19 cellular contexts compared by ENCODE assay signal in the genomic region with DNA sequence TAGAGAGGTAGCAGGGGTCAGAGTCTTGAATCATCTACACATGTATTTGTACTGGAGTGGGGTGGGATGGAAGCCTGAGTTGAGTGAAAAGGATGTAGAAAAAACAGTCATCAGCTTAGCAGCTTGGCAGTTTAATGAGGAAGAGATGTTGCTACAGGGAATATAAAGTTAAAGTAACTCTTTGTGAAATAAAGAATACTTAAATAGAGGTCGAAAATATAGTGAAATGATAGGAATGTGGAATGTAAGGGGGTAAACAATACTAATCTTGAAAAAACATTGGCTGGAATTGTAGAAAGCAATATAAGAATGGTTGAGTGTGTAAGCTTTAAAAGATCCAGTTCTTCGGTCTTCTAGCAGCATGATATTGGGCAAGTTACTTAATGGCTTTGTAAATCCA. TPM values are rescaled to one million over a fixed set of nuclear protein-coding genes. Genes with fewer than 3 reads are reported as not detected.
"Had no signal": no experiment of that assay in that cellular context is flagged by ENCODE, and none has a peak within 500 bp of the region (broad histone marks: within the 10 kb centered on the region; RNA-seq: fewer than 3 reads in every experiment).

No MANE protein-coding gene starts in this region.

- H2AFZ ChIP-seq: parathyroid adenoma had no signal

- H3K4me3 ChIP-seq: ascending aorta, breast epithelium, gastroesophageal sphincter, sigmoid colon, stomach had no signal

- H3K9me3 Mint-ChIP-seq: dendritic cell treated with granulocyte-macrophage colony-stimulating factor and Interleukin-4, amounts not matched to agents 40 ng/mL and 50 ng/mL, for 4 days; naive thymus-derived CD8-positive, alpha-beta T cell; stimulated activated effector memory CD8-positive, alpha-beta T cell treated with anti-CD3 and anti-CD28 coated beads, Interleukin-12 subunit alpha, Interleukin-12 subunit beta, amount 100 ng/mL, for 72 hours had no signal

- H3K27ac ChIP-seq: ascending aorta, breast epithelium, gastroesophageal sphincter, parathyroid adenoma, sigmoid colon, stomach had no signal

- H3K79me2 ChIP-seq: parathyroid adenoma had no signal

- H3K27me3 Mint-ChIP-seq: activated CD8-positive, alpha-beta memory T cell treated with anti-CD3 and anti-CD28 coated beads, Interleukin-2, amount 10 ng/mL, durations not matched to agents 7 days and 5 days; dendritic cell treated with granulocyte-macrophage colony-stimulating factor and Interleukin-4, amounts not matched to agents 40 ng/mL and 50 ng/mL, for 4 days; naive thymus-derived CD8-positive, alpha-beta T cell had no signal

- H3K4me1 Mint-ChIP-seq: activated CD8-positive, alpha-beta memory T cell treated with anti-CD3 and anti-CD28 coated beads, Interleukin-2, amount 10 ng/mL, durations not matched to agents 7 days and 5 days; stimulated activated effector memory CD8-positive, alpha-beta T cell treated with anti-CD3 and anti-CD28 coated beads, Interleukin-12 subunit alpha, Interleukin-12 subunit beta, amount 100 ng/mL, for 72 hours had no signal

- DNase-seq: activated CD4-positive, alpha-beta T cell treated with anti-CD3 and anti-CD28 coated beads, Interleukin-2, amount 50 U/mL, for 48 hours; activated CD8-positive, alpha-beta memory T cell treated with anti-CD3 and anti-CD28 coated beads, Interleukin-2, amount 10 ng/mL, durations not matched to agents 7 days and 5 days; activated gamma-delta T cell treated with Interleukin-2 at 50 U/mL for 16 hours; activated T-cell treated with anti-CD3 and anti-CD28 coated beads, Interleukin-2, amount 50 U/mL, for 48 hours; effector CD8-positive, alpha-beta T cell; mesendoderm; naive thymus-derived CD8-positive, alpha-beta T cell; SIG-M5; sigmoid colon; stimulated activated CD4-positive, alpha-beta T cell treated with anti-CD3 and anti-CD28 coated beads, Interleukin-4, amount 100 ng/mL, for 24 hours; stomach; trophoblast cell had no signal

- H3K4me3 Mint-ChIP-seq: activated CD8-positive, alpha-beta memory T cell treated with anti-CD3 and anti-CD28 coated beads, Interleukin-2, amount 10 ng/mL, durations not matched to agents 7 days and 5 days; dendritic cell treated with granulocyte-macrophage colony-stimulating factor and Interleukin-4, amounts not matched to agents 40 ng/mL and 50 ng/mL, for 4 days; naive thymus-derived CD8-positive, alpha-beta T cell; stimulated activated effector memory CD8-positive, alpha-beta T cell treated with anti-CD3 and anti-CD28 coated beads, Interleukin-12 subunit alpha, Interleukin-12 subunit beta, amount 100 ng/mL, for 72 hours had no signal

- H3K9ac ChIP-seq: parathyroid adenoma had no signal

- H3K4me1 ChIP-seq: ascending aorta, breast epithelium, gastroesophageal sphincter, parathyroid adenoma, sigmoid colon, stomach had no signal

- H3K27me3 ChIP-seq: ascending aorta, breast epithelium, gastroesophageal sphincter, sigmoid colon, stomach had no signal

- H3K27ac Mint-ChIP-seq: activated CD8-positive, alpha-beta memory T cell treated with anti-CD3 and anti-CD28 coated beads, Interleukin-2, amount 10 ng/mL, durations not matched to agents 7 days and 5 days; dendritic cell treated with granulocyte-macrophage colony-stimulating factor and Interleukin-4, amounts not matched to agents 40 ng/mL and 50 ng/mL, for 4 days; stimulated activated effector memory CD8-positive, alpha-beta T cell treated with anti-CD3 and anti-CD28 coated beads, Interleukin-12 subunit alpha, Interleukin-12 subunit beta, amount 100 ng/mL, for 72 hours had no signal

- H3K9me3 ChIP-seq: ascending aorta, breast epithelium, gastroesophageal sphincter, sigmoid colon, stomach had no signal

RNA-seq across cellular contexts. Expression of a gene that starts 47.7 kb away (rescaled TPM):
- total RNA-seq: esophagus mucosa had no signal
